1 cellular context compared by ENCODE assay signal in the genomic region with DNA sequence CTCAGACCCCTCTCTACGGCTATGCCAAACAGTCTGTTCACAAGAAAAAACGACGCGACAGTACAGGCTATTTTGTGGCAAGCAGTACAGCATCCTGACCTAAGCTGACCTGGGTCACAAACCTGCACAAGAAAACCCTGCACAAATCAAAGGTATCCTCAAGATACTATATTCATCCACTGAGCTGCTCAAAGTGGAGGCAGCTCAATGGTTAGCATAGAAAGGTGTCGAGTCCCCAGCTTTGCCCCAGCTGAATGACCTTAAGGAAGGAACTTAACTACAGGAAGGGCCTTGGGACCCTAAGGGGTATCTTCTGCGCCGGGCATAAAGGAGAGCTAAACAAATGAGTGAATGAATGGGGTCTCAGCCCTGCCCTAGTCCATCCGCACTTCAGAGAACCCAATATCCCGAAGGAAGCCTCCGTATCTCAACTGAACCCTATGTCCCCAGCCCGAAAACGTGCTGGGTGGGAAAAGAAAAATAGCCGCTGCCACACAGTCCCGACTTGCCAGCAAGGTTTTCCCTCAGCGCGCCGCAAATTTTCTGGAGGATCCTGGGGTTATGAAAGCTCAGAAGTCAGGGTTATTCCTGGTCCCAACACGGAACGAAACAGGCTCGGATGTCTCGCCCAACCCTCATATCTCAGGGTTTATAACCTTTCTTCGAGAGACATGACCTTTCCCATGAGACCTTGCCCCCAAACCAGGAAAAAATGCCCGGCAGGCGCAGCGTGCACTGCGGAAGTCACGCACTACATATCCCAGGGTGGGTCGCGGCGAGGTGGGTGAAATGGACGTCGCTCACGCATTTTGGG.
TF ChIP-seq lines count a peak whose summit lies in the region.

A gene with protein sequence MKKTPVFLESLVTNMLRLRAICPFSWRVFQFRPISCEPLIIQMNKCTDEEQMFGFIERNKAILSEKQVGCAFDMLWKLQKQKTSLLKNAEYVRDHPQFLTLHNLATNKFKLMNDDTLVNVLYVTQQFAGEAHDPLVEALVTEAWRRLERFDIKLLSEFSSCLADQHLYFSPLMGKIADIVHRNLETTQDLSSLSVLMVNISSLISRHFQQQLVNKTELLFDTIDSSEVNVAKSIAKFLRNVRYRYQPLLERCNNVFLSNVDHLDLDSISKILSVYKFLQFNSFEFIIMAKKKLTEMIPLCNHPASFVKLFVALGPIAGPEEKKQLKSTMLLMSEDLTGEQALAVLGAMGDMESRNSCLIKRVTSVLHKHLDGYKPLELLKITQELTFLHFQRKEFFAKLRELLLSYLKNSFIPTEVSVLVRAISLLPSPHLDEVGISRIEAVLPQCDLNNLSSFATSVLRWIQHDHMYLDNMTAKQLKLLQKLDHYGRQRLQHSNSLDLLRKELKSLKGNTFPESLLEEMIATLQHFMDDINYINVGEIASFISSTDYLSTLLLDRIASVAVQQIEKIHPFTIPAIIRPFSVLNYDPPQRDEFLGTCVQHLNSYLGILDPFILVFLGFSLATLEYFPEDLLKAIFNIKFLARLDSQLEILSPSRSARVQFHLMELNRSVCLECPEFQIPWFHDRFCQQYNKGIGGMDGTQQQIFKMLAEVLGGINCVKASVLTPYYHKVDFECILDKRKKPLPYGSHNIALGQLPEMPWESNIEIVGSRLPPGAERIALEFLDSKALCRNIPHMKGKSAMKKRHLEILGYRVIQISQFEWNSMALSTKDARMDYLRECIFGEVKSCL (minus strand): TSS at position 706 of the 814 bp plus-strand sequence. CDS start 1,836 bp downstream, outside the sequence.

TF ChIP-seq in HepG2, 621 proteins besides CTCF, POLR2A, EP300 and RAD21 (continued from another document and continues in another):
- TF ChIP-seq, protein P1, sequence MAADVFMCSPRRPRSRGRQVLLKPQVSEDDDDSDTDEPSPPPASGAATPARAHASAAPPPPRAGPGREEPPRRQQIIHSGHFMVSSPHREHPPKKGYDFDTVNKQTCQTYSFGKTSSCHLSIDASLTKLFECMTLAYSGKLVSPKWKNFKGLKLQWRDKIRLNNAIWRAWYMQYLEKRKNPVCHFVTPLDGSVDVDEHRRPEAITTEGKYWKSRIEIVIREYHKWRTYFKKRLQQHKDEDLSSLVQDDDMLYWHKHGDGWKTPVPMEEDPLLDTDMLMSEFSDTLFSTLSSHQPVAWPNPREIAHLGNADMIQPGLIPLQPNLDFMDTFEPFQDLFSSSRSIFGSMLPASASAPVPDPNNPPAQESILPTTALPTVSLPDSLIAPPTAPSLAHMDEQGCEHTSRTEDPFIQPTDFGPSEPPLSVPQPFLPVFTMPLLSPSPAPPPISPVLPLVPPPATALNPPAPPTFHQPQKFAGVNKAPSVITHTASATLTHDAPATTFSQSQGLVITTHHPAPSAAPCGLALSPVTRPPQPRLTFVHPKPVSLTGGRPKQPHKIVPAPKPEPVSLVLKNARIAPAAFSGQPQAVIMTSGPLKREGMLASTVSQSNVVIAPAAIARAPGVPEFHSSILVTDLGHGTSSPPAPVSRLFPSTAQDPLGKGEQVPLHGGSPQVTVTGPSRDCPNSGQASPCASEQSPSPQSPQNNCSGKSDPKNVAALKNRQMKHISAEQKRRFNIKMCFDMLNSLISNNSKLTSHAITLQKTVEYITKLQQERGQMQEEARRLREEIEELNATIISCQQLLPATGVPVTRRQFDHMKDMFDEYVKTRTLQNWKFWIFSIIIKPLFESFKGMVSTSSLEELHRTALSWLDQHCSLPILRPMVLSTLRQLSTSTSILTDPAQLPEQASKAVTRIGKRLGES (CRISPR knock-in tag; IDR thresholded peaks at IDR 0.05; ENCODE audit: borderline replicate concordance), result no peak
- no peak for TF ChIP-seq ATAD3A (CRISPR knock-in tag; IDR thresholded peaks at IDR 0.05)
- TF ChIP-seq SPEN (CRISPR knock-in tag; IDR thresholded peaks at IDR 0.05; ENCODE audit: low read depth), result peak; percentile 99
- TF ChIP-seq NCOR1 (IDR thresholded peaks at IDR 0.05; ENCODE audit: borderline replicate concordance, low read length), result peak; percentile 98
- TF ChIP-seq SALL1 (CRISPR knock-in tag; IDR thresholded peaks at IDR 0.05), result peak; percentile 98
- TF ChIP-seq ZNF12 (CRISPR knock-in tag; IDR thresholded peaks at IDR 0.05), result no peak
- TF ChIP-seq ZNF670 (CRISPR knock-in tag; IDR thresholded peaks at IDR 0.05; ENCODE audit: borderline replicate concordance), result peak; percentile 38; the same call in 1 of the 2 replicates
- no peak for TF ChIP-seq ZNF777 (CRISPR knock-in tag; IDR thresholded peaks at IDR 0.05)
- TF ChIP-seq FOXA1 (IDR thresholded peaks at IDR 0.05), result no peak
- TF ChIP-seq FOXA1 (CRISPR knock-in tag; IDR thresholded peaks at IDR 0.05), result peak; percentile 58; the same call in 1 of the 2 replicates
- peak; percentile 96 for TF ChIP-seq YEATS2 (CRISPR knock-in tag; IDR thresholded peaks at IDR 0.05; ENCODE audit: borderline replicate concordance)
- peak; percentile 99 for TF ChIP-seq TBL1XR1 (IDR thresholded peaks at IDR 0.05; ENCODE audit: borderline replicate concordance, low read length, partially characterized antibody)
- TF ChIP-seq, protein P2, sequence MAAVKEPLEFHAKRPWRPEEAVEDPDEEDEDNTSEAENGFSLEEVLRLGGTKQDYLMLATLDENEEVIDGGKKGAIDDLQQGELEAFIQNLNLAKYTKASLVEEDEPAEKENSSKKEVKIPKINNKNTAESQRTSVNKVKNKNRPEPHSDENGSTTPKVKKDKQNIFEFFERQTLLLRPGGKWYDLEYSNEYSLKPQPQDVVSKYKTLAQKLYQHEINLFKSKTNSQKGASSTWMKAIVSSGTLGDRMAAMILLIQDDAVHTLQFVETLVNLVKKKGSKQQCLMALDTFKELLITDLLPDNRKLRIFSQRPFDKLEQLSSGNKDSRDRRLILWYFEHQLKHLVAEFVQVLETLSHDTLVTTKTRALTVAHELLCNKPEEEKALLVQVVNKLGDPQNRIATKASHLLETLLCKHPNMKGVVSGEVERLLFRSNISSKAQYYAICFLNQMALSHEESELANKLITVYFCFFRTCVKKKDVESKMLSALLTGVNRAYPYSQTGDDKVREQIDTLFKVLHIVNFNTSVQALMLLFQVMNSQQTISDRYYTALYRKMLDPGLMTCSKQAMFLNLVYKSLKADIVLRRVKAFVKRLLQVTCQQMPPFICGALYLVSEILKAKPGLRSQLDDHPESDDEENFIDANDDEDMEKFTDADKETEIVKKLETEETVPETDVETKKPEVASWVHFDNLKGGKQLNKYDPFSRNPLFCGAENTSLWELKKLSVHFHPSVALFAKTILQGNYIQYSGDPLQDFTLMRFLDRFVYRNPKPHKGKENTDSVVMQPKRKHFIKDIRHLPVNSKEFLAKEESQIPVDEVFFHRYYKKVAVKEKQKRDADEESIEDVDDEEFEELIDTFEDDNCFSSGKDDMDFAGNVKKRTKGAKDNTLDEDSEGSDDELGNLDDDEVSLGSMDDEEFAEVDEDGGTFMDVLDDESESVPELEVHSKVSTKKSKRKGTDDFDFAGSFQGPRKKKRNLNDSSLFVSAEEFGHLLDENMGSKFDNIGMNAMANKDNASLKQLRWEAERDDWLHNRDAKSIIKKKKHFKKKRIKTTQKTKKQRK (IDR thresholded peaks at IDR 0.05; ENCODE audit: low read length), result no peak
- TF ChIP-seq KDM2A (CRISPR knock-in tag; IDR thresholded peaks at IDR 0.05; ENCODE audit: borderline replicate concordance, low read depth), result peak; percentile 95
- peak; percentile 79; the same call in 1 of the 2 replicates for TF ChIP-seq NFKB2 (CRISPR knock-in tag; IDR thresholded peaks at IDR 0.05; ENCODE audit: borderline replicate concordance)
- peak; percentile 77; the same call in 1 of the 2 replicates for TF ChIP-seq SP140L (CRISPR knock-in tag; IDR thresholded peaks at IDR 0.05; ENCODE audit: borderline replicate concordance)
- peak; percentile 88 for TF ChIP-seq ZFP36L1 (CRISPR knock-in tag; IDR thresholded peaks at IDR 0.05)
- 0 out of 2 replicates have a peak, but pooled peaks have one; percentile 37 for TF ChIP-seq DNMT3B (CRISPR knock-in tag; conservative IDR thresholded peaks at IDR 0.05)
- peak; percentile 77 for TF ChIP-seq MXD4 (CRISPR knock-in tag; IDR thresholded peaks at IDR 0.05)
- TF ChIP-seq, protein P3, sequence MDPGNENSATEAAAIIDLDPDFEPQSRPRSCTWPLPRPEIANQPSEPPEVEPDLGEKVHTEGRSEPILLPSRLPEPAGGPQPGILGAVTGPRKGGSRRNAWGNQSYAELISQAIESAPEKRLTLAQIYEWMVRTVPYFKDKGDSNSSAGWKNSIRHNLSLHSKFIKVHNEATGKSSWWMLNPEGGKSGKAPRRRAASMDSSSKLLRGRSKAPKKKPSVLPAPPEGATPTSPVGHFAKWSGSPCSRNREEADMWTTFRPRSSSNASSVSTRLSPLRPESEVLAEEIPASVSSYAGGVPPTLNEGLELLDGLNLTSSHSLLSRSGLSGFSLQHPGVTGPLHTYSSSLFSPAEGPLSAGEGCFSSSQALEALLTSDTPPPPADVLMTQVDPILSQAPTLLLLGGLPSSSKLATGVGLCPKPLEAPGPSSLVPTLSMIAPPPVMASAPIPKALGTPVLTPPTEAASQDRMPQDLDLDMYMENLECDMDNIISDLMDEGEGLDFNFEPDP (CRISPR knock-in tag; conservative IDR thresholded peaks at IDR 0.05), result no peak
- TF ChIP-seq, protein P4, sequence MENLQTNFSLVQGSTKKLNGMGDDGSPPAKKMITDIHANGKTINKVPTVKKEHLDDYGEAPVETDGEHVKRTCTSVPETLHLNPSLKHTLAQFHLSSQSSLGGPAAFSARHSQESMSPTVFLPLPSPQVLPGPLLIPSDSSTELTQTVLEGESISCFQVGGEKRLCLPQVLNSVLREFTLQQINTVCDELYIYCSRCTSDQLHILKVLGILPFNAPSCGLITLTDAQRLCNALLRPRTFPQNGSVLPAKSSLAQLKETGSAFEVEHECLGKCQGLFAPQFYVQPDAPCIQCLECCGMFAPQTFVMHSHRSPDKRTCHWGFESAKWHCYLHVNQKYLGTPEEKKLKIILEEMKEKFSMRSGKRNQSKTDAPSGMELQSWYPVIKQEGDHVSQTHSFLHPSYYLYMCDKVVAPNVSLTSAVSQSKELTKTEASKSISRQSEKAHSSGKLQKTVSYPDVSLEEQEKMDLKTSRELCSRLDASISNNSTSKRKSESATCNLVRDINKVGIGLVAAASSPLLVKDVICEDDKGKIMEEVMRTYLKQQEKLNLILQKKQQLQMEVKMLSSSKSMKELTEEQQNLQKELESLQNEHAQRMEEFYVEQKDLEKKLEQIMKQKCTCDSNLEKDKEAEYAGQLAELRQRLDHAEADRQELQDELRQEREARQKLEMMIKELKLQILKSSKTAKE (CRISPR knock-in tag; IDR thresholded peaks at IDR 0.05; ENCODE audit: borderline replicate concordance), result peak; percentile 91
- TF ChIP-seq, protein P5, sequence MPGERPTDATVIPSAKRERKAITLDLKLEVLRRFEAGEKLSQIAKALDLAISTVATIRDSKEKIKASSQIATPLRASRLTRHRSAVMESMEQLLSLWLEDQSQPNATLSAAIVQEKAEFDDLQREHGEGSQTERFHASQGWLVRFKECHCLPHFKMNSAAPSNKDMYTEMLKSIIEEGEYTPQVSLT (CRISPR knock-in tag; IDR thresholded peaks at IDR 0.05; ENCODE audit: borderline replicate concordance, low read depth), result no peak
- no peak for TF ChIP-seq CHD4 (IDR thresholded peaks at IDR 0.05; ENCODE audit: borderline replicate concordance, low read length)
- TF ChIP-seq STAT5B (CRISPR knock-in tag; IDR thresholded peaks at IDR 0.05), result 0 out of 2 replicates have a peak, but pooled peaks have one; percentile 72
- no peak for TF ChIP-seq U2AF2 (IDR thresholded peaks at IDR 0.05; ENCODE audit: low read depth, low read length)
- TF ChIP-seq TGIF2 (CRISPR knock-in tag; IDR thresholded peaks at IDR 0.05), result peak; percentile 75
- TF ChIP-seq ZNF891 (CRISPR knock-in tag; IDR thresholded peaks at IDR 0.05), result 0 out of 2 replicates have a peak, but pooled peaks have one; percentile 70
- no peak for TF ChIP-seq ZNF446 (CRISPR knock-in tag; IDR thresholded peaks at IDR 0.05)
- TF ChIP-seq EEA1 (CRISPR knock-in tag; IDR thresholded peaks at IDR 0.05; ENCODE audit: borderline replicate concordance), result no peak
- TF ChIP-seq KDM6A (CRISPR knock-in tag; IDR thresholded peaks at IDR 0.05; ENCODE audit: low read depth), result 0 out of 2 replicates have a peak, but pooled peaks have one; percentile 42
- TF ChIP-seq MAFF (IDR thresholded peaks at IDR 0.05; ENCODE audit: low read depth, low read length), result peak; percentile 40; the same call in 1 of the 2 replicates
- peak; percentile 53; the same call in 1 of the 2 replicates for TF ChIP-seq HIVEP1 (CRISPR knock-in tag; IDR thresholded peaks at IDR 0.05)
- TF ChIP-seq, protein P6, sequence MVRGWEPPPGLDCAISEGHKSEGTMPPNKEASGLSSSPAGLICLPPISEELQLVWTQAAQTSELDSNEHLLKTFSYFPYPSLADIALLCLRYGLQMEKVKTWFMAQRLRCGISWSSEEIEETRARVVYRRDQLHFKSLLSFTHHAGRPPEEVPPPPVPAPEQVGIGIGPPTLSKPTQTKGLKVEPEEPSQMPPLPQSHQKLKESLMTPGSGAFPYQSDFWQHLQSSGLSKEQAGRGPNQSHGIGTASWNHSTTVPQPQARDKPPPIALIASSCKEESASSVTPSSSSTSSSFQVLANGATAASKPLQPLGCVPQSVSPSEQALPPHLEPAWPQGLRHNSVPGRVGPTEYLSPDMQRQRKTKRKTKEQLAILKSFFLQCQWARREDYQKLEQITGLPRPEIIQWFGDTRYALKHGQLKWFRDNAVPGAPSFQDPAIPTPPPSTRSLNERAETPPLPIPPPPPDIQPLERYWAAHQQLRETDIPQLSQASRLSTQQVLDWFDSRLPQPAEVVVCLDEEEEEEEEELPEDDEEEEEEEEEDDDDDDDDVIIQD (CRISPR knock-in tag; IDR thresholded peaks at IDR 0.05; ENCODE audit: low read depth), result peak; percentile 100
- no peak for TF ChIP-seq ZNF563 (CRISPR knock-in tag; IDR thresholded peaks at IDR 0.05)
- TF ChIP-seq TBP (CRISPR knock-in tag; IDR thresholded peaks at IDR 0.05), result peak; percentile 96; the same call in 1 of the 2 replicates
- peak; percentile 88 for TF ChIP-seq POLR2G (IDR thresholded peaks at IDR 0.05; ENCODE audit: low read depth, low read length)
- no peak for TF ChIP-seq JARID2 (CRISPR knock-in tag; IDR thresholded peaks at IDR 0.05; ENCODE audit: insufficient replicate concordance)
- peak; percentile 96 for TF ChIP-seq HDAC2 (CRISPR knock-in tag; IDR thresholded peaks at IDR 0.05)
- TF ChIP-seq ZNF883 (CRISPR knock-in tag; IDR thresholded peaks at IDR 0.05; ENCODE audit: not compliant biosample characterization), result peak; percentile 83
- TF ChIP-seq, protein P7, sequence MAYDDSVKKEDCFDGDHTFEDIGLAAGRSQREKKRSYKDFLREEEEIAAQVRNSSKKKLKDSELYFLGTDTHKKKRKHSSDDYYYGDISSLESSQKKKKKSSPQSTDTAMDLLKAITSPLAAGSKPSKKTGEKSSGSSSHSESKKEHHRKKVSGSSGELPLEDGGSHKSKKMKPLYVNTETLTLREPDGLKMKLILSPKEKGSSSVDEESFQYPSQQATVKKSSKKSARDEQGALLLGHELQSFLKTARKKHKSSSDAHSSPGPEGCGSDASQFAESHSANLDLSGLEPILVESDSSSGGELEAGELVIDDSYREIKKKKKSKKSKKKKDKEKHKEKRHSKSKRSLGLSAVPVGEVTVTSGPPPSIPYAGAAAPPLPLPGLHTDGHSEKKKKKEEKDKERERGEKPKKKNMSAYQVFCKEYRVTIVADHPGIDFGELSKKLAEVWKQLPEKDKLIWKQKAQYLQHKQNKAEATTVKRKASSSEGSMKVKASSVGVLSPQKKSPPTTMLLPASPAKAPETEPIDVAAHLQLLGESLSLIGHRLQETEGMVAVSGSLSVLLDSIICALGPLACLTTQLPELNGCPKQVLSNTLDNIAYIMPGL (CRISPR knock-in tag; IDR thresholded peaks at IDR 0.05; ENCODE audit: borderline replicate concordance in 1 of 2, low read depth in 1 of 2), result peak; percentile 65 to 93; a peak in 3 of 4 replicates
